ENCODE assay signal across 21 cellular contexts in the genomic region with DNA sequence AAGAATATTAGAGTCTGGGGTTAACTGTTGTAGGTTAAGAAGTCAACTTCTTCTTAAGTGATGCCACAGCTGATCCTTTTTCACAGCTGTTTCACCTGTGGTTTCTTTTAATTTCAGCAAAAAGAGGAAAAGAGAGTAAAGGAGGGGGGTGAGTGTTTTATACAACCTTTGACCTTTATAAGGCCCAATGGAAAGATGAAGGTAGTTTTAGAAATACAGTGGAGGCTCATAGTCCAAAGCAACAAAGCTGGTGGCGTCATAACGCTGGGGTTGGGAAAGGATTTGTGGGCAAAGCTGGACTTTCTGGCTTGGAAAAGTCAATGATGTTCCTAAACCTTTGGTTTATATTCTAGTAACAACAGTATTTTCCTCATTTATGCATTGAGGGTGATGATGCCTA.
"Had no signal": no experiment of that assay in that cellular context is flagged by ENCODE, and none has a peak within 500 bp of the region (broad histone marks: within the 10 kb centered on the region; RNA-seq: fewer than 3 reads in every experiment).

No MANE protein-coding gene starts in this region.

- H3K9me3 ChIP-seq: lower lobe of right lung, upper lobe of left lung had no signal

- H3K27me3 Mint-ChIP-seq: activated B cell treated with CpG ODN at 0.5 μM for 24 hours; activated CD4-positive, alpha-beta T cell treated with anti-CD3 and anti-CD28 coated beads for 36 hours; activated T-helper 17 cell treated with anti-CD3 and anti-CD28 coated beads, Interleukin-2, amount 50 U/mL, for 72 hours; naive B cell had no signal

- FAIRE-seq: astrocyte, small intestine had no signal

- ATAC-seq: left colon, lower lobe of right lung, sciatic nerve had no signal

- H3K4me3 ChIP-seq: lower lobe of right lung, upper lobe of left lung had no signal

- H3K27ac Mint-ChIP-seq: activated B cell treated with CpG ODN at 0.5 μM for 24 hours; activated CD4-positive, alpha-beta T cell treated with anti-CD3 and anti-CD28 coated beads for 36 hours; activated T-helper 17 cell treated with anti-CD3 and anti-CD28 coated beads, Interleukin-2, amount 50 U/mL, for 72 hours had no signal

- H3K27me3 ChIP-seq: upper lobe of left lung had no signal

- H3K9me3 Mint-ChIP-seq: activated B cell treated with CpG ODN at 0.5 μM for 24 hours; activated naive CD4-positive, alpha-beta T cell treated with anti-CD3 and anti-CD28 coated beads, Interleukin-2, amount 50 U/mL, for 72 hours; activated T-helper 17 cell treated with anti-CD3 and anti-CD28 coated beads, Interleukin-2, amount 50 U/mL, for 72 hours; naive B cell had no signal

- H3K27ac ChIP-seq: lower lobe of right lung had no signal

- DNase-seq: activated B cell treated with CpG ODN at 0.5 μM for 24 hours; activated CD4-positive, alpha-beta T cell treated with anti-CD3 and anti-CD28 coated beads for 36 hours; activated CD4-positive, alpha-beta T cell treated with anti-CD3 and anti-CD28 coated beads, Interleukin-2, amount 50 U/mL, for 48 hours; activated T-cell treated with anti-CD3 and anti-CD28 coated beads for 4 hours; central memory CD4-positive, alpha-beta T cell; dermis blood vessel endothelial cell; effector CD8-positive, alpha-beta T cell; foreskin fibroblast; left colon; lower lobe of right lung; naive B cell; occipital lobe; small intestine; stimulated activated CD4-positive, alpha-beta T cell treated with anti-CD3 and anti-CD28 coated beads, Interleukin-15, amount 100 ng/mL, for 24 hours; stimulated activated naive CD4-positive, alpha-beta T cell; T1000; upper lobe of left lung had no signal

- H3K4me3 Mint-ChIP-seq: activated B cell treated with CpG ODN at 0.5 μM for 24 hours; activated CD4-positive, alpha-beta T cell treated with anti-CD3 and anti-CD28 coated beads for 36 hours; activated T-helper 17 cell treated with anti-CD3 and anti-CD28 coated beads, Interleukin-2, amount 50 U/mL, for 72 hours; naive B cell had no signal
